Comparison of ENCODE assay signal across 23 cellular contexts in genomic region chr10:18545626-18546025, GRCh38.
DNase-seq lines count a peak whose midpoint lies in the region; TF ChIP-seq lines count a peak whose summit lies in the region.
"Had no signal": no experiment of that assay in that cellular context is flagged by ENCODE, and none has a peak within 500 bp of the region (broad histone marks: within the 10 kb centered on the region; RNA-seq: fewer than 3 reads in every experiment).

No MANE protein-coding gene starts in this region.

- H3K4me2 ChIP-seq in Karpas-422 (ENCODE audit: low read depth, low read length, poor library complexity, severe bottlenecking): no peak overlapping the region
- no peak overlapping the region for H3K4me2 ChIP-seq in osteoblast (ENCODE audit: insufficient read depth, low read length)

- H3K4me1 ChIP-seq in Karpas-422 (ENCODE audit: low read length) (no peaks in the 10 kb centered on the region), osteoblast (ENCODE audit: insufficient read depth, low read length) (no peaks in the 10 kb centered on the region), stomach (no peaks in the 10 kb centered on the region)

- peaks cover 4% of the 10 kb centered on the region for H3K4me1 Mint-ChIP-seq in activated naive CD8-positive, alpha-beta T cell treated with anti-CD3 and anti-CD28 coated beads for 36 hours
- H3K4me1 Mint-ChIP-seq: activated naive CD4-positive, alpha-beta T cell treated with anti-CD3 and anti-CD28 coated beads, Interleukin-2, amount 50 U/mL, for 24 hours had no signal

- 97 to 100% (median 100%) methylated on average over 1 of the region's 1 CpG for WGBS in stomach, 5 donors

- no peak for TF ChIP-seq EP300 in stomach (IDR thresholded peaks at IDR 0.05)

- H2AFZ ChIP-seq in Karpas-422 (ENCODE audit: low read length): no peak overlapping the region
- H2AFZ ChIP-seq in osteoblast (ENCODE audit: low read length): no peak overlapping the region

- no peak overlapping the region for H3K4me3 ChIP-seq in Karpas-422 (ENCODE audit: low read length)
- H3K4me3 ChIP-seq in choroid plexus epithelial cell (ENCODE audit: low read depth, low read length): no peak overlapping the region
- no peak overlapping the region for H3K4me3 ChIP-seq in osteoblast (ENCODE audit: insufficient read depth, low read length)
- H3K4me3 ChIP-seq in stomach: no peak overlapping the region

- TF ChIP-seq CTCF in choroid plexus epithelial cell (conservative IDR thresholded peaks at IDR 0.05; ENCODE audit: low read depth, low read length) (no peak), osteoblast (IDR thresholded peaks at IDR 0.05; ENCODE audit: extremely low read depth, low read depth, low read length) (no peak), stomach (IDR thresholded peaks at IDR 0.05) (no peak)

- H3K9me3 ChIP-seq in Karpas-422 (ENCODE audit: low read length) (no peaks in the 10 kb centered on the region), osteoblast (ENCODE audit: low read depth, low read length) (no peaks in the 10 kb centered on the region), stomach (no peaks in the 10 kb centered on the region)
- H3K9me3 ChIP-seq: neutrophil had no signal

- no peak overlapping the region for H3K27ac Mint-ChIP-seq in activated naive CD8-positive, alpha-beta T cell treated with anti-CD3 and anti-CD28 coated beads for 36 hours
- H3K27ac Mint-ChIP-seq: activated CD4-positive, alpha-beta memory T cell treated with anti-CD3 and anti-CD28 coated beads for 36 hours; activated naive CD4-positive, alpha-beta T cell treated with anti-CD3 and anti-CD28 coated beads, Interleukin-2, amount 50 U/mL, for 24 hours; T-helper 1 cell treated with Interleukin-12 subunit alpha and Interleukin-12 subunit beta and Interleukin-4 antibody, amounts not matched to agents 30 μg/mL and 1 μg/mL, for 36 hours; type B pancreatic cell had no signal

- H3K27me3 ChIP-seq in Karpas-422 (ENCODE audit: low read length): no peaks in the 10 kb centered on the region
- H3K27me3 ChIP-seq in osteoblast (ENCODE audit: insufficient read depth, low read length): no peaks in the 10 kb centered on the region
- no peaks in the 10 kb centered on the region for H3K27me3 ChIP-seq in stomach
- H3K27me3 ChIP-seq: neutrophil had no signal

- no peaks in the 10 kb centered on the region for H3K79me2 ChIP-seq in Karpas-422 (ENCODE audit: low read length)
- H3K79me2 ChIP-seq in osteoblast (ENCODE audit: insufficient read depth, low read length): no peaks in the 10 kb centered on the region

- H4K20me1 ChIP-seq in Karpas-422 (ENCODE audit: insufficient read depth, low read depth, low read length) (no peaks in the 10 kb centered on the region), osteoblast (ENCODE audit: insufficient read depth, low read length) (no peaks in the 10 kb centered on the region)

- no peak for TF ChIP-seq POLR2A in stomach (IDR thresholded peaks at IDR 0.05)

- H3K9ac ChIP-seq in Karpas-422 (ENCODE audit: low read length): no peak overlapping the region

- no peak overlapping the region for H3K4me3 Mint-ChIP-seq in activated naive CD8-positive, alpha-beta T cell treated with anti-CD3 and anti-CD28 coated beads for 36 hours
- H3K4me3 Mint-ChIP-seq: activated CD4-positive, alpha-beta memory T cell treated with anti-CD3 and anti-CD28 coated beads for 36 hours; activated naive CD4-positive, alpha-beta T cell treated with anti-CD3 and anti-CD28 coated beads, Interleukin-2, amount 50 U/mL, for 24 hours; T-helper 1 cell treated with Interleukin-12 subunit alpha and Interleukin-12 subunit beta and Interleukin-4 antibody, amounts not matched to agents 30 μg/mL and 1 μg/mL, for 36 hours; type B pancreatic cell had no signal

- H3K9me2 ChIP-seq in Karpas-422 (replicated peaks; ENCODE audit: insufficient read depth, low read length): no peaks in the 10 kb centered on the region

- H3K36me3 ChIP-seq in Karpas-422 (ENCODE audit: insufficient read depth, low read length): peaks cover 17% of the 10 kb centered on the region; the same call in 1 of the 2 replicates
- no peaks in the 10 kb centered on the region for H3K36me3 ChIP-seq in osteoblast (ENCODE audit: insufficient read depth, low read length)
- peaks cover 4 to 69% (median 47%) of the 10 kb centered on the region in 4 donors for H3K36me3 ChIP-seq in stomach

- no peaks in the 10 kb centered on the region for H3K27me3 Mint-ChIP-seq in activated naive CD8-positive, alpha-beta T cell treated with anti-CD3 and anti-CD28 coated beads for 36 hours
- H3K27me3 Mint-ChIP-seq: activated CD4-positive, alpha-beta memory T cell treated with anti-CD3 and anti-CD28 coated beads for 36 hours; activated naive CD4-positive, alpha-beta T cell treated with anti-CD3 and anti-CD28 coated beads, Interleukin-2, amount 50 U/mL, for 24 hours; type B pancreatic cell had no signal

- H3K9me3 Mint-ChIP-seq in activated naive CD8-positive, alpha-beta T cell treated with anti-CD3 and anti-CD28 coated beads for 36 hours: no peaks in the 10 kb centered on the region
- H3K9me3 Mint-ChIP-seq: activated CD4-positive, alpha-beta memory T cell treated with anti-CD3 and anti-CD28 coated beads for 36 hours; activated naive CD4-positive, alpha-beta T cell treated with anti-CD3 and anti-CD28 coated beads, Interleukin-2, amount 50 U/mL, for 24 hours; T-helper 1 cell treated with Interleukin-12 subunit alpha and Interleukin-12 subunit beta and Interleukin-4 antibody, amounts not matched to agents 30 μg/mL and 1 μg/mL, for 36 hours; type B pancreatic cell had no signal

- intact Hi-C loops in stomach (cut with DNase I; ENCODE audit: low total_unique reads): no loop called here

- peak; percentile 56 for DNase-seq in DMS53 (lab: John Stamatoyannopoulos, UW)
- no peak for DNase-seq in DMS53 treated with DMSO at 0.1 percent for 48 hours (lab: John Stamatoyannopoulos, UW; ENCODE audit: unreplicated experiment)
- peak; percentile 43 for DNase-seq in Karpas-422
- peak; percentile 29 for DNase-seq in choroid plexus epithelial cell (ENCODE audit: low read depth)
- DNase-seq in osteoblast (ENCODE audit: insufficient read length, low spot score, missing footprints): peak; percentile 26
- no peak for DNase-seq in GDM1 (lab: John Stamatoyannopoulos, UW)
- no peak for DNase-seq in stomach
- DNase-seq in activated naive CD8-positive, alpha-beta T cell treated with anti-CD3 and anti-CD28 coated beads for 36 hours: no peak
- DNase-seq: 8988T; activated CD4-positive, alpha-beta memory T cell treated with anti-CD3 and anti-CD28 coated beads for 36 hours; activated T-cell treated with anti-CD3 and anti-CD28 coated beads, Interleukin-2, amount 50 U/mL, for 1 hour; DND-41; midbrain; NCI-H1092 treated with DMSO at 0.1 percent for 48 hours; NCI-H345; right cardiac atrium; stimulated activated naive CD4-positive, alpha-beta T cell treated with Interleukin-2 at 50 U/mL for 16 hours had no signal

- H3K27ac ChIP-seq in Karpas-422 (ENCODE audit: low read length) (no peak overlapping the region), osteoblast (ENCODE audit: low read depth, low read length) (no peak overlapping the region), stomach (no peak overlapping the region)
- H3K27ac ChIP-seq: C4-2B, neutrophil, VCaP had no signal

- H3K36me3 Mint-ChIP-seq in activated naive CD8-positive, alpha-beta T cell treated with anti-CD3 and anti-CD28 coated beads for 36 hours: peaks cover 27% of the 10 kb centered on the region

Comparison
In these comparisons a context has a peak if more than half of its experiments do, and no peak if none do; other contexts are left out.
1. DNase-seq: peak in DMS53 (single experiment), Karpas-422 (single experiment), choroid plexus epithelial cell (single experiment) and osteoblast (single experiment); none in DMS53 treated with DMSO at 0.1 percent for 48 hours (single experiment), GDM1 (single experiment), stomach (single experiment) and activated naive CD8-positive, alpha-beta T cell treated with anti-CD3 and anti-CD28 coated beads for 36 hours (single experiment).